Comparison of ENCODE assay signal across 1 cellular context in the genomic region with DNA sequence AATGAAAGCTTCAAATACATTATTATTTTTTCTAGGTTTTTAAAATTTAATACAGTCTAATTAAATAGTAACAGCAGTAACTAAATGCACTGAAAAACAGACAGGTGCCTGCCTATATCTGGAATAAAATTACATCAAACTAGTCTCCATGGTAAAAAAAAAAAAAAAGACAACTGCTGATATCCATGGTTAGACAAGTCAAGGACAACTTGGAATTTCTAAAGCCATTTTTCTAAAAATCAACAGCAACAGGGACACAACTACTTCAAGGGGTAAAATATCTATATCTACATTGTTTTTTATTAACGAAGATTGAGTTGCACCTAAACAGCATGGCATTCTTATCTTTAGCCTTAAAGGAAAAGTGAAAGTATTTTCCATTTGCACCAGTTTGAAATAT.
TF ChIP-seq lines count a peak whose summit lies in the region.

No MANE protein-coding gene starts in this region.

TF ChIP-seq in GM12878, 131 proteins besides CTCF, POLR2A, EP300 and RAD21 (continued from another document):
- no peak for TF ChIP-seq CREB1 (IDR thresholded peaks at IDR 0.05; ENCODE audit: low read depth)
